11 cellular contexts compared by ENCODE assay signal in genomic region chr2:197171582-197171981, GRCh38.
"Had no signal": no experiment of that assay in that cellular context is flagged by ENCODE, and none has a peak within 500 bp of the region (broad histone marks: within the 10 kb centered on the region; RNA-seq: fewer than 3 reads in every experiment).

No MANE protein-coding gene starts in this region.

- H3K4me3 ChIP-seq: breast epithelium, lower lobe of right lung, thyroid gland had no signal

- H3K4me1 ChIP-seq: breast epithelium, thyroid gland had no signal

- H3K9me3 ChIP-seq: breast epithelium, lower lobe of right lung, thyroid gland had no signal

- H3K27ac Mint-ChIP-seq: endodermal cell; mesothelial cell of epicardium; T-helper 2 cell treated with Interferon-gamma antibody and Interleukin-4, amounts not matched to agents 5 μg/mL and 100 μg/mL, for 36 hours had no signal

- H3K27ac ChIP-seq: breast epithelium, lower lobe of right lung, thyroid gland had no signal

- H3K4me3 Mint-ChIP-seq: endodermal cell; mesothelial cell of epicardium; T-helper 2 cell treated with Interferon-gamma antibody and Interleukin-4, amounts not matched to agents 5 μg/mL and 100 μg/mL, for 36 hours had no signal

- DNase-seq: activated effector memory CD4-positive, alpha-beta T cell treated with Interleukin-2 at 50 U/mL for 16 hours; aorta; cerebellar nuclear complex; endodermal cell; left colon; lower lobe of right lung; stimulated activated CD4-positive, alpha-beta T cell treated with anti-CD3 and anti-CD28 coated beads, Interleukin-1b, Interleukin-23, amount 100 ng/mL, for 48 hours; thyroid gland had no signal

- H3K36me3 Mint-ChIP-seq: mesothelial cell of epicardium had no signal

- H3K27me3 ChIP-seq: breast epithelium, thyroid gland had no signal

- H3K9me3 Mint-ChIP-seq: endodermal cell; mesothelial cell of epicardium; T-helper 2 cell treated with Interferon-gamma antibody and Interleukin-4, amounts not matched to agents 5 μg/mL and 100 μg/mL, for 36 hours had no signal

- H3K36me3 ChIP-seq: breast epithelium, lower lobe of right lung, thyroid gland had no signal

- ATAC-seq: left colon, lower lobe of right lung had no signal
